In genomic region chr13:79936368-79937136, GRCh38 we compare ENCODE assay signal across 9 cellular contexts.
A peak's percentile ranks its signal among the peaks of the same experiment; 100 is the strongest.
DNase-seq lines count a peak whose midpoint lies in the region; ATAC-seq and TF ChIP-seq lines count a peak whose summit lies in the region.
"Had no signal": no experiment of that assay in that cellular context is flagged by ENCODE, and none has a peak within 500 bp of the region (broad histone marks: within the 10 kb centered on the region; RNA-seq: fewer than 3 reads in every experiment).

No MANE protein-coding gene starts in this region.

- peak overlapping the region; percentile 65 for H2AFZ ChIP-seq in PC-3 (ENCODE audit: low read length)

- no peaks in the 10 kb centered on the region for H3K36me3 ChIP-seq in PC-3 (ENCODE audit: low read depth, low read length)

- H3K4me1 ChIP-seq in PC-3 (ENCODE audit: insufficient read depth, low read length), result peaks cover 44% of the 10 kb centered on the region

- H3K9me2 ChIP-seq in PC-3 (replicated peaks; ENCODE audit: low read length), result no peaks in the 10 kb centered on the region

- H3K27me3 Mint-ChIP-seq in T-helper 17 cell, result no peaks in the 10 kb centered on the region
- H3K27me3 Mint-ChIP-seq: B cell had no signal

- H3K9me3 ChIP-seq in PC-3 (ENCODE audit: low read length), result no peaks in the 10 kb centered on the region
- no peaks in the 10 kb centered on the region for H3K9me3 ChIP-seq in T-helper 17 cell (ENCODE audit: control insufficient read depth, low read length, poor library complexity, severe bottlenecking)

- H3K27me3 ChIP-seq in PC-3 (ENCODE audit: low read length), result no peaks in the 10 kb centered on the region

- no peak overlapping the region for H3K27ac Mint-ChIP-seq in T-helper 17 cell
- peak overlapping the region in 1 of 2 donors; percentile 26 for H3K27ac Mint-ChIP-seq in activated naive CD4-positive, alpha-beta T cell treated with anti-CD3 and anti-CD28 coated beads, Interleukin-2, amount 50 U/mL, for 72 hours
- H3K27ac Mint-ChIP-seq: B cell had no signal

- H3K27ac ChIP-seq in PC-3 (ENCODE audit: low read length), result peak overlapping the region; percentile 97

- POLR2A ChIA-PET in PC-3 (lab: Charles Lee; ENCODE audit: unreplicated experiment), result interaction anchor here (0.6 to 1.4 kb wide), 8 partner anchors 39 to 1294 kb away, joined by 3 to 11 read pairs (median 6); partner anchors contain the start of gene SPRY2

- no peak for TF ChIP-seq CTCF in PC-3 (conservative IDR thresholded peaks at IDR 0.05; ENCODE audit: low read depth, low read length)

- no peaks in the 10 kb centered on the region for H3K4me1 Mint-ChIP-seq in T-helper 17 cell
- H3K4me1 Mint-ChIP-seq: B cell had no signal

- peaks cover 0 to 5% of the 10 kb centered on the region in 2 donors for H3K9me3 Mint-ChIP-seq in activated naive CD4-positive, alpha-beta T cell treated with anti-CD3 and anti-CD28 coated beads, Interleukin-2, amount 50 U/mL, for 72 hours

- H4K20me1 ChIP-seq in PC-3 (ENCODE audit: low read length), result no peaks in the 10 kb centered on the region

- H3K79me2 ChIP-seq in PC-3 (ENCODE audit: low read length), result no peaks in the 10 kb centered on the region

- DNase-seq in 8988T (peak; percentile 30), PC-3 (peak; percentile 95), middle frontal gyrus (ENCODE audit: extremely low spot score, low spot score) (peak; percentile 85), T-helper 17 cell (no peak), NCI-H1105 (lab: John Stamatoyannopoulos, UW) (no peak)
- DNase-seq in activated naive CD4-positive, alpha-beta T cell treated with anti-CD3 and anti-CD28 coated beads, Interleukin-2, amount 50 U/mL, for 72 hours (ENCODE audit: low spot score in 2 of 2), result no peak

- peak overlapping the region; percentile 54 for H3K4me2 ChIP-seq in PC-3 (ENCODE audit: low read length)

- no TSS peak for BruUV-seq in PC-3 (replicated peaks; lab: Mats Ljungman, UMichigan)

- no peak overlapping the region for H3K4me3 Mint-ChIP-seq in T-helper 17 cell
- H3K4me3 Mint-ChIP-seq: B cell had no signal

- intact Hi-C loops in PC-3 (cut with micrococcal nuclease), result loop anchor here (1.0 to 10.0 kb wide), 7 partner anchors 53 to 406 kb away; partner anchors contain the start of gene SPRY2

- CTCF ChIA-PET in PC-3 (lab: Charles Lee), result interaction anchor here (0.5 to 1.3 kb wide), 4 partner anchors 161 to 655 kb away, joined by 3 to 8 read pairs (median 4); partner anchors contain the start of gene SPRY2

- H3F3A ChIP-seq in PC-3 (ENCODE audit: low read length, unreplicated experiment), result peaks cover 10% of the 10 kb centered on the region

- no peak overlapping the region for H3K4me3 ChIP-seq in PC-3 (ENCODE audit: low read length)

- peak overlapping the region; percentile 80 for H3K9ac ChIP-seq in PC-3 (ENCODE audit: low read length)

- ATAC-seq in PC-3 (peak; percentile 95), esophagus mucosa (peak; percentile 87), T-helper 17 cell (no peak), GM21619 (IDR thresholded peaks at IDR 0.05; ENCODE audit: unreplicated experiment) (no peak)
- no peak for ATAC-seq in activated naive CD4-positive, alpha-beta T cell treated with anti-CD3 and anti-CD28 coated beads, Interleukin-2, amount 50 U/mL, for 72 hours

- H3K36me3 Mint-ChIP-seq in T-helper 17 cell (ENCODE audit: low read depth), result no peaks in the 10 kb centered on the region
- H3K36me3 Mint-ChIP-seq in activated naive CD4-positive, alpha-beta T cell treated with anti-CD3 and anti-CD28 coated beads, Interleukin-2, amount 50 U/mL, for 72 hours, result no peaks in the 10 kb centered on the region

Comparison
In these comparisons a context has a peak if more than half of its experiments do, and no peak if none do; other contexts are left out.
1. DNase-seq: peak in 8988T (single experiment), PC-3 (single experiment) and middle frontal gyrus (single experiment); none in T-helper 17 cell (0 of 3), NCI-H1105 (single experiment) and activated naive CD4-positive, alpha-beta T cell treated with anti-CD3 and anti-CD28 coated beads, Interleukin-2, amount 50 U/mL, for 72 hours (0 of 2).
2. ATAC-seq: peak in PC-3 (single experiment) and esophagus mucosa (single experiment); none in T-helper 17 cell (single experiment), GM21619 (single experiment) and activated naive CD4-positive, alpha-beta T cell treated with anti-CD3 and anti-CD28 coated beads, Interleukin-2, amount 50 U/mL, for 72 hours (0 of 2).